16 cellular contexts compared by ENCODE assay signal in the genomic region with DNA sequence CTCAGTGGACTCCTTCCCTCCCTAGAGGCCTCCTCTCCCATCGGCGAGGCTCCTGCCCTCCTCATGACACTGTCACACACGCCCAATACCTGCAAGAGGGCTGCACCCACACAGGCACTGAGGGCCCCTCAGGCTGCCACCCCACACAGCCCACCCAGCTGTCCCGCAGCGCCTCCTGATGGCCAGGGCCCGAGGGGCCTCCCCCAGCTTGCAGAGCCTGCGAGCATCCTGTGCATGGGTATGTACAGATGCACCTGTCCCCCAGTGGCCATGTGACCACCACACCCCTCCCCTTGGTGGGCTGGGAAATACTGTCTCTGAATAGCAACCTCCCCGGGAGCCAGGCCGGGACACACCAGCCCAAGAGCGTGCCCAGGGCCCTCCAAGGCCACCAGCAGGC. TPM values are rescaled to one million over a fixed set of nuclear protein-coding genes. Genes with fewer than 3 reads are reported as not detected.
DNase-seq lines count a peak whose midpoint lies in the region; ATAC-seq and TF ChIP-seq lines count a peak whose summit lies in the region.
"Had no signal": no experiment of that assay in that cellular context is flagged by ENCODE, and none has a peak within 500 bp of the region (broad histone marks: within the 10 kb centered on the region; RNA-seq: fewer than 3 reads in every experiment).

No MANE protein-coding gene starts in this region.

- intact Hi-C loops in PC-3 (cut with micrococcal nuclease) (no loop called here), vagina (cut with DNase I) (loop anchor here (10.0 kb wide), 1 partner anchor 85 kb away; no protein-coding TSS in a partner anchor)

- ATAC-seq in PC-3 = no peak
- ATAC-seq: activated T-cell treated with anti-CD3 and anti-CD28 coated beads, Interleukin-2, amount 50 U/mL, for 4 hours; left ventricle myocardium superior had no signal

- H3K9me3 ChIP-seq in BLaER1 treated with 17β-estradiol and CSF1 and Interleukin-3, amounts not matched to agents 10 nM and 100 nM (replicated peaks in 1 of 11) = no peaks in the 10 kb centered on the region
- H3K9me3 ChIP-seq in PC-3 (ENCODE audit: low read length) (no peaks in the 10 kb centered on the region), vagina (no peaks in the 10 kb centered on the region)
- H3K9me3 ChIP-seq: breast epithelium had no signal

- no peak overlapping the region for H3K27ac ChIP-seq in BLaER1 treated with 17β-estradiol and CSF1 and Interleukin-3, amounts not matched to agents 10 nM and 100 nM
- no peak overlapping the region for H3K27ac ChIP-seq in PC-3 (ENCODE audit: low read length)
- H3K27ac ChIP-seq in vagina = no peak overlapping the region
- H3K27ac ChIP-seq: breast epithelium, GM23248 had no signal

- peaks cover 81 to 100% (median 99%) of the 10 kb centered on the region in 10 experiments for H3K4me1 ChIP-seq in BLaER1 treated with 17β-estradiol and CSF1 and Interleukin-3, amounts not matched to agents 10 nM and 100 nM
- H3K4me1 ChIP-seq in PC-3 (ENCODE audit: insufficient read depth, low read length) (peaks cover 20% of the 10 kb centered on the region), vagina (peaks cover 64% of the 10 kb centered on the region)

- no peaks in the 10 kb centered on the region for H3K9me2 ChIP-seq in PC-3 (replicated peaks; ENCODE audit: low read length)

- POLR2A ChIA-PET in PC-3 (lab: Charles Lee; ENCODE audit: unreplicated experiment) = no interaction called here

- DNase-seq in PC-3 (no peak), fibroblast of villous mesenchyme (ENCODE audit: low read depth) (no peak), SKM-1 (lab: John Stamatoyannopoulos, UW; ENCODE audit: unreplicated experiment) (no peak), vagina (ENCODE audit: extremely low spot score in 2 of 2) (no peak)
- no peak for DNase-seq in activated CD4-positive, CD25-positive, alpha-beta regulatory T cell treated with anti-CD3 and anti-CD28 coated beads, Interleukin-2, amount 50 U/mL, for 72 hours
- DNase-seq: activated CD4-positive, alpha-beta T cell treated with anti-CD3 and anti-CD28 coated beads, Interleukin-2, amount 10 ng/mL, durations not matched to agents 24 days and 14 days; activated naive CD8-positive, alpha-beta T cell treated with anti-CD3 and anti-CD28 coated beads for 36 hours; activated T-cell treated with anti-CD3 and anti-CD28 coated beads, Interleukin-2, amount 50 U/mL, for 4 hours; effector CD4-positive, alpha-beta T cell; GM23248; left ventricle myocardium superior; naive B cell; stimulated activated CD4-positive, alpha-beta T cell treated with anti-CD3 and anti-CD28 coated beads, Interleukin-15, amount 100 ng/mL, for 24 hours had no signal

- H4K20me1 ChIP-seq in BLaER1 treated with 17β-estradiol and CSF1 and Interleukin-3, amounts not matched to agents 10 nM and 100 nM = peaks cover 0 to 67% (median 31%) of the 10 kb centered on the region in 11 experiments; a peak in 18 of 22 replicates
- no peaks in the 10 kb centered on the region for H4K20me1 ChIP-seq in PC-3 (ENCODE audit: low read length)

- H3K9ac ChIP-seq in BLaER1 treated with 17β-estradiol and CSF1 and Interleukin-3, amounts not matched to agents 10 nM and 100 nM = no peak overlapping the region
- no peak overlapping the region for H3K9ac ChIP-seq in PC-3 (ENCODE audit: low read length)
- H3K9ac ChIP-seq: GM23248 had no signal

- H3K4me3 ChIP-seq in BLaER1 treated with 17β-estradiol and CSF1 and Interleukin-3, amounts not matched to agents 10 nM and 100 nM = no peak overlapping the region
- H3K4me3 ChIP-seq in PC-3 (ENCODE audit: low read length) (no peak overlapping the region), fibroblast of villous mesenchyme (ENCODE audit: low read depth, low read length) (no peak overlapping the region), vagina (no peak overlapping the region)
- H3K4me3 ChIP-seq: breast epithelium, GM23248 had no signal

- H2AFZ ChIP-seq in PC-3 (ENCODE audit: low read length) = no peak overlapping the region
- H2AFZ ChIP-seq: GM23248 had no signal

- H3K4me2 ChIP-seq in BLaER1 treated with 17β-estradiol and CSF1 and Interleukin-3, amounts not matched to agents 10 nM and 100 nM = peak overlapping the region; percentile 85 to 100 (median 96); a peak in 20 of 22 replicates
- no peak overlapping the region for H3K4me2 ChIP-seq in PC-3 (ENCODE audit: low read length)

- TF ChIP-seq POLR2A in vagina (IDR thresholded peaks at IDR 0.05) = no peak

- peaks cover 0 to 35% (median 7%) of the 10 kb centered on the region in 11 experiments; a peak in 11 of 22 replicates for H3K27me3 ChIP-seq in BLaER1 treated with 17β-estradiol and CSF1 and Interleukin-3, amounts not matched to agents 10 nM and 100 nM
- peaks cover 18% of the 10 kb centered on the region for H3K27me3 ChIP-seq in PC-3 (ENCODE audit: low read length)
- peaks cover 15% of the 10 kb centered on the region for H3K27me3 ChIP-seq in vagina

- CTCF ChIA-PET in PC-3 (lab: Charles Lee) = no interaction called here

- no peaks in the 10 kb centered on the region for H3F3A ChIP-seq in PC-3 (ENCODE audit: low read length, unreplicated experiment)

- BruUV-seq in PC-3 (replicated peaks; lab: Mats Ljungman, UMichigan) = no TSS peak

- no peaks in the 10 kb centered on the region for H3K36me3 ChIP-seq in BLaER1 treated with 17β-estradiol and CSF1 and Interleukin-3, amounts not matched to agents 10 nM and 100 nM
- H3K36me3 ChIP-seq in PC-3 (ENCODE audit: low read depth, low read length) = no peaks in the 10 kb centered on the region
- no peaks in the 10 kb centered on the region for H3K36me3 ChIP-seq in vagina
- H3K36me3 ChIP-seq: breast epithelium had no signal

- no peaks in the 10 kb centered on the region for H3K79me2 ChIP-seq in PC-3 (ENCODE audit: low read length)

- TF ChIP-seq CTCF in GM12874 (IDR thresholded peaks at IDR 0.05; ENCODE audit: insufficient read depth, low read depth, low read length) (peak; percentile 32; the same call in 1 of the 2 replicates), PC-3 (conservative IDR thresholded peaks at IDR 0.05; ENCODE audit: low read depth, low read length) (peak; percentile 45; the same call in 1 of the 2 replicates), fibroblast of villous mesenchyme (IDR thresholded peaks at IDR 0.05; ENCODE audit: insufficient read depth, low read depth, low read length) (peak; percentile 2), vagina (IDR thresholded peaks at IDR 0.05) (no peak)

RNA-seq across cellular contexts. Expression of a gene that starts 19.0 kb away (rescaled TPM):
- total RNA-seq in PC-3 (2014; rRNA removed) (50.8 and 82.1 TPM in 2 replicates), fibroblast of villous mesenchyme (17.7 and 20.0 TPM in 2 replicates), vagina (11.0 TPM)

RNA-seq across cellular contexts. Expression of a gene that starts 31.5 kb away (rescaled TPM):
- total RNA-seq in PC-3 (2014; rRNA removed) (57.1 and 59.3 TPM in 2 replicates), fibroblast of villous mesenchyme (0.86 and 1.9 TPM in 2 replicates), vagina (17.7 TPM)

RNA-seq across cellular contexts. Expression of a gene that starts 48.3 kb away (rescaled TPM):
- total RNA-seq in PC-3 (2014; rRNA removed) (104 and 119 TPM in 2 replicates), fibroblast of villous mesenchyme (42.7 and 52.8 TPM in 2 replicates), vagina (45.9 TPM)

Comparison
In these comparisons a context has a peak if more than half of its experiments do, and no peak if none do; other contexts are left out.
1. CTCF ChIP-seq: peak in GM12874 (single experiment), PC-3 (single experiment) and fibroblast of villous mesenchyme (single experiment); none in vagina (0 of 3).